ENCODE assay signal across 27 cellular contexts in the genomic region with DNA sequence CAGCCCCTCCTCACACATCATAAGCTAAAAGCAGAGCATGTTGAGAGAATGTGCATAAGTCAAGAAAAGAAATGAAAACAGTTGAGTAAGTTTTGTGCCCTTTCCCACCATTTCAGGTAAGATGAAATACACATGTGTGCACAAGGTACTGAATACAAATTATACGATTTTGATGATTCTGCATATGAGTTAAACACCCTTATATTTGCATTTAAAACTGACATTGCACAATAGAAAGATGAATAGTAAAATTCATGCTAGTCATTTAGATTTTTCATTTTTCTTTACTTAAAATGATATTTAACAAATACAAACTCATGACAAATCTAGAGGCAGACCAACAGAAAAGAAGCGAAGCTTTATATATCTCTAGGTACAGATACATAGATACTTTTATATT. TPM values are rescaled to one million over a fixed set of nuclear protein-coding genes. Genes with fewer than 3 reads are reported as not detected.
DNase-seq lines count a peak whose midpoint lies in the region; ATAC-seq, FAIRE-seq and TF ChIP-seq lines count a peak whose summit lies in the region.
"Had no signal": no experiment of that assay in that cellular context is flagged by ENCODE, and none has a peak within 500 bp of the region (broad histone marks: within the 10 kb centered on the region; RNA-seq: fewer than 3 reads in every experiment).

No MANE protein-coding gene starts in this region.

- no peak overlapping the region for H3K9ac ChIP-seq in BLaER1 treated with 17β-estradiol and CSF1 and Interleukin-3, amounts not matched to agents 10 nM and 100 nM
- no peak overlapping the region for H3K9ac ChIP-seq in H1 (replicated peaks in 1 of 4; ENCODE audit: extremely low read depth in 1 of 4, low read depth in 3 of 4, low read length in 3 of 4)

- peak overlapping the region in 8 of 11 experiments; percentile 31 to 56 (median 46); a peak in 11 of 22 replicates for H3K4me2 ChIP-seq in BLaER1 treated with 17β-estradiol and CSF1 and Interleukin-3, amounts not matched to agents 10 nM and 100 nM
- no peak overlapping the region for H3K4me2 ChIP-seq in H1 (ENCODE audit: insufficient read depth in 1 of 2, low read depth in 2 of 2, low read length in 2 of 2)

- H3K4ac ChIP-seq in H1 (replicated peaks; ENCODE audit: insufficient read length, low read depth, low read length), result no peak overlapping the region

- CTCF ChIA-PET in H1 (lab: Charles Lee; ENCODE audit: partially characterized antibody), result interaction anchor here (0.6 to 15.7 kb wide), 10 partner anchors 12 to 334 kb away, joined by 3 to 385 read pairs (median 3); no protein-coding TSS in a partner anchor

- H4K8ac ChIP-seq in H1 (ENCODE audit: extremely low read depth, insufficient read depth, low read length), result no peak overlapping the region

- H3K27me3 ChIP-seq in BLaER1 treated with 17β-estradiol and CSF1 and Interleukin-3, amounts not matched to agents 10 nM and 100 nM, result no peaks in the 10 kb centered on the region
- H3K27me3 ChIP-seq in WERI-Rb-1 (ENCODE audit: insufficient read depth, low read depth, severe bottlenecking) (no peaks in the 10 kb centered on the region), H1 (replicated peaks in 1 of 4; ENCODE audit: control insufficient read depth in 3 of 4, extremely low read depth in 1 of 4, insufficient read depth in 3 of 4, low read length in 3 of 4) (peaks cover 0 to 14% (median 7%) of the 10 kb centered on the region in 4 experiments; a peak in 5 of 7 replicates)
- H3K27me3 ChIP-seq: BE2C had no signal

- peaks cover 29 to 75% (median 60%) of the 10 kb centered on the region in 10 experiments for H3K4me1 ChIP-seq in BLaER1 treated with 17β-estradiol and CSF1 and Interleukin-3, amounts not matched to agents 10 nM and 100 nM
- peaks cover 0 to 9% (median 4%) of the 10 kb centered on the region in 4 experiments; a peak in 6 of 7 replicates for H3K4me1 ChIP-seq in H1 (replicated peaks in 1 of 4; ENCODE audit: control insufficient read depth in 3 of 4, insufficient read depth in 4 of 4, low read length in 3 of 4)
- H3K4me1 ChIP-seq: BE2C had no signal

- 82% methylated on average over 2 of the region's 2 CpGs; no CpG with 5 or more reads in 1 of the 2 experiments for WGBS in H1 (ENCODE audit: extremely low coverage in 1 of 2, insufficient coverage in 1 of 2, insufficient read length in 1 of 2, insufficient replicate concordance in 2 of 2, low coverage in 1 of 2, low lambda C conversion rate in 2 of 2, missing lambda C conversion rate in 1 of 2), 2 experiments

- no peak overlapping the region for H2BK120ac ChIP-seq in H1 (replicated peaks; ENCODE audit: low read depth, low read length)

- no peak overlapping the region for H2AFZ ChIP-seq in H1 (ENCODE audit: low read length)

- no peak for DNase-seq in WERI-Rb-1
- no peak for DNase-seq in H1 (ENCODE audit: low read depth in 1 of 2, low spot score in 2 of 2)
- DNase-seq in activated gamma-delta T cell treated with Interleukin-2 at 50 U/mL for 16 hours, result no peak
- DNase-seq in GM12892 (ENCODE audit: insufficient read length), result no peak
- DNase-seq: 8988T; ACHN; BE2C; C1 segment of cervical spinal cord; CD4-positive, CD25-positive, alpha-beta regulatory T cell; CD8-positive, alpha-beta memory T cell; COR-L47; DMS 273 treated with DMSO at 0.1 percent for 48 hours; DMS153; DMS53; DMS79; DND-41; EL; GDM1 had no signal

- H4K91ac ChIP-seq in H1 (replicated peaks; ENCODE audit: insufficient read length, low read length), result no peak overlapping the region

- H3K23ac ChIP-seq in H1 (ENCODE audit: insufficient read length), result no peak overlapping the region

- no peak overlapping the region for H4K5ac ChIP-seq in H1 (ENCODE audit: insufficient read length, low read depth, low read length)

- no peaks in the 10 kb centered on the region for H3K36me3 ChIP-seq in BLaER1 treated with 17β-estradiol and CSF1 and Interleukin-3, amounts not matched to agents 10 nM and 100 nM
- H3K36me3 ChIP-seq in WERI-Rb-1, result no peaks in the 10 kb centered on the region
- no peaks in the 10 kb centered on the region for H3K36me3 ChIP-seq in H1 (ENCODE audit: control insufficient read depth in 2 of 4, insufficient read depth in 4 of 4, low read length in 3 of 4)
- H3K36me3 ChIP-seq: BE2C had no signal

- no peaks in the 10 kb centered on the region for H4K20me1 ChIP-seq in BLaER1 treated with 17β-estradiol and CSF1 and Interleukin-3, amounts not matched to agents 10 nM and 100 nM
- H4K20me1 ChIP-seq in H1 (replicated peaks in 1 of 2; ENCODE audit: control insufficient read depth in 1 of 2, insufficient read depth in 2 of 2, low read length in 2 of 2), result no peaks in the 10 kb centered on the region

- no peaks in the 10 kb centered on the region for H3K9me3 ChIP-seq in BLaER1 treated with 17β-estradiol and CSF1 and Interleukin-3, amounts not matched to agents 10 nM and 100 nM (replicated peaks in 1 of 11)
- H3K9me3 ChIP-seq in WERI-Rb-1 (ENCODE audit: severe bottlenecking), result no peaks in the 10 kb centered on the region
- H3K9me3 ChIP-seq in H1 (ENCODE audit: insufficient read depth in 2 of 2, low read depth in 1 of 2, low read length in 1 of 2), result no peaks in the 10 kb centered on the region
- H3K9me3 ChIP-seq: BE2C had no signal

- ATAC-seq in GM18873 (IDR thresholded peaks at IDR 0.05; ENCODE audit: low FRiP score, unreplicated experiment), result no peak

- no peak overlapping the region for H2BK5ac ChIP-seq in H1 (ENCODE audit: low read depth, low read length)

- H2AK5ac ChIP-seq in H1 (ENCODE audit: low read depth, low read length), result no peak overlapping the region

- TF ChIP-seq CTCF in WERI-Rb-1 (IDR thresholded peaks at IDR 0.05; ENCODE audit: low read depth, low read length), result no peak
- TF ChIP-seq CTCF in H1 (IDR thresholded peaks at IDR 0.05; ENCODE audit: control extremely low read depth in 1 of 3, insufficient read depth in 1 of 3, low read depth in 1 of 3, low read length in 3 of 3), result no peak

- H3K23me2 ChIP-seq in H1 (ENCODE audit: low read depth, low read length), result no peaks in the 10 kb centered on the region; the same call in 1 of the 2 replicates

- H3K79me2 ChIP-seq in H1 (ENCODE audit: control insufficient read depth in 1 of 2, insufficient read depth in 2 of 2, low read length in 2 of 2), result no peaks in the 10 kb centered on the region

- no peaks in the 10 kb centered on the region for H3K79me1 ChIP-seq in H1 (ENCODE audit: low read depth, low read length)

- no peak overlapping the region for H3K27ac ChIP-seq in BLaER1 treated with 17β-estradiol and CSF1 and Interleukin-3, amounts not matched to agents 10 nM and 100 nM
- H3K27ac ChIP-seq in WERI-Rb-1, result 0 out of 2 replicates have a peak overlapping the region, but pooled peaks have one; percentile 77
- H3K27ac ChIP-seq in H1 (ENCODE audit: low read depth, low read length), result no peak overlapping the region

- no peak for TF ChIP-seq RAD21 in H1 (IDR thresholded peaks at IDR 0.05 in 1 of 2, conservative IDR thresholded peaks at IDR 0.05 in 1 of 2; ENCODE audit: low read depth in 2 of 2, low read length in 2 of 2)

- 0 out of 2 replicates have a peak overlapping the region, but pooled peaks have one; percentile 74 for H2BK15ac ChIP-seq in H1 (ENCODE audit: low read length)

- H3K4me3 ChIP-seq in BLaER1 treated with 17β-estradiol and CSF1 and Interleukin-3, amounts not matched to agents 10 nM and 100 nM, result no peak overlapping the region
- no peak overlapping the region for H3K4me3 ChIP-seq in WERI-Rb-1 (ENCODE audit: low read depth, low read length)
- no peak overlapping the region for H3K4me3 ChIP-seq in H1 (ENCODE audit: extremely low read depth in 1 of 4, insufficient read depth in 2 of 4, low read depth in 3 of 4, low read length in 4 of 4)

- H3K56ac ChIP-seq in H1 (replicated peaks; ENCODE audit: insufficient read length, low read depth, low read length), result no peak overlapping the region

- H3K18ac ChIP-seq in H1 (ENCODE audit: extremely low read depth, low read length), result no peak overlapping the region

- TF ChIP-seq POLR2A in H1 (IDR thresholded peaks at IDR 0.05; ENCODE audit: control extremely low read depth in 1 of 2, low read depth in 2 of 2, low read length in 2 of 2), result no peak
- no peak for TF ChIP-seq POLR2A in GM12892 (IDR thresholded peaks at IDR 0.05; ENCODE audit: low read depth, low read length)

- H2BK20ac ChIP-seq in H1 (ENCODE audit: low read length), result no peak overlapping the region

- POLR2A ChIA-PET in H1 (lab: Charles Lee; ENCODE audit: partially characterized antibody), result interaction anchor here (0.6 to 1.4 kb wide), 5 partner anchors 11 to 367 kb away, joined by 3 to 4 read pairs (median 3); a partner anchor contains a TSS

- TF ChIP-seq EP300 in H1 (IDR thresholded peaks at IDR 0.05; ENCODE audit: borderline replicate concordance in 1 of 2, low read depth in 2 of 2, low read length in 2 of 2), result no peak

- no peak overlapping the region for H2BK12ac ChIP-seq in H1 (ENCODE audit: low read depth, low read length)

- no peak overlapping the region for H3K14ac ChIP-seq in H1 (ENCODE audit: insufficient read length)

- FAIRE-seq in H1 (lab: Jason Lieb, UNC) (no peak), GM12892 (lab: Jason Lieb, UNC) (no peak)
- FAIRE-seq: A204.1, GM12891, GM18507, GM19239 had no signal

TF ChIP-seq in H1, 55 proteins besides CTCF, POLR2A, EP300 and RAD21:
- TF ChIP-seq TBP (IDR thresholded peaks at IDR 0.05; ENCODE audit: low read depth, low read length) (no peak), JUN (IDR thresholded peaks at IDR 0.05; ENCODE audit: low read depth, low read length) (no peak), FOSL1 (IDR thresholded peaks at IDR 0.05; ENCODE audit: insufficient read depth, low read depth, low read length) (no peak), SIX5 (IDR thresholded peaks at IDR 0.05; ENCODE audit: low read depth, low read length) (no peak), ASH2L (IDR thresholded peaks at IDR 0.05; ENCODE audit: low read length) (no peak)
- TF ChIP-seq, protein P1, sequence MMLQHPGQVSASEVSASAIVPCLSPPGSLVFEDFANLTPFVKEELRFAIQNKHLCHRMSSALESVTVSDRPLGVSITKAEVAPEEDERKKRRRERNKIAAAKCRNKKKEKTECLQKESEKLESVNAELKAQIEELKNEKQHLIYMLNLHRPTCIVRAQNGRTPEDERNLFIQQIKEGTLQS (IDR thresholded peaks at IDR 0.05; ENCODE audit: insufficient read depth, low read depth, low read length), result no peak

RNA-seq across cellular contexts. Expression of a gene that starts 24.9 kb away (rescaled TPM):
- 0.06 and 0.13 TPM in 2 replicates for total RNA-seq in H1 (2021; fragmentation: NEBNext Ultra II Directional; extraction: Animal tissue kit (Norgen Biotek cat#: 25700))
- polyA plus RNA-seq in H1 (2011; rRNA removed), result 0.14 and 0.25 TPM in 2 replicates
- polyA plus RNA-seq in H1 (2011; cell fraction: cytosol; rRNA removed), result 0.23 TPM
- polyA plus RNA-seq in H1 (2011; cell fraction: nucleus; rRNA removed), result 0.48 TPM
- polyA plus RNA-seq in H1 (2012, experiment 1 of 2), result 0.09 to 0.24 TPM (median 0.15 TPM) in 4 replicates
- 0.14 TPM for polyA plus RNA-seq in H1 (2012, experiment 2 of 2)
- polyA plus RNA-seq in H1 (2013, experiment 1 of 2), result 0.06 TPM
- 0.09 TPM for polyA plus RNA-seq in H1 (2013, experiment 2 of 2)
- polyA minus RNA-seq in H1 (2011; rRNA and poly(A)+ RNA removed), result 0.17 TPM in 1 of 2 replicates, not detected in the other
- polyA minus RNA-seq in H1 (2011; cell fraction: cytosol; rRNA and poly(A)+ RNA removed), result not detected
- polyA minus RNA-seq in H1 (2011; cell fraction: nucleus; rRNA and poly(A)+ RNA removed), result 0.20 TPM
- not detected for polyA plus RNA-seq in GM12892 (2012; ENCODE audit: missing spikeins)
- total RNA-seq: CD4-positive, alpha-beta memory T cell; CD4-positive, CD25-positive, alpha-beta regulatory T cell; CD8-positive, alpha-beta memory T cell had no signal
- polyA plus RNA-seq: AG04450; CD14-positive monocyte; CD4-positive, alpha-beta memory T cell; CD4-positive, CD25-positive, alpha-beta regulatory T cell had no signal

Comparison
In these comparisons a context has a peak if more than half of its experiments do, and no peak if none do; other contexts are left out.
1. H3K4me2 ChIP-seq: peak in BLaER1 treated with 17β-estradiol and CSF1 and Interleukin-3, amounts not matched to agents 10 nM and 100 nM (8 of 11); none in H1 (0 of 2).